Comparison of ENCODE assay signal across 11 cellular contexts in the genomic region with DNA sequence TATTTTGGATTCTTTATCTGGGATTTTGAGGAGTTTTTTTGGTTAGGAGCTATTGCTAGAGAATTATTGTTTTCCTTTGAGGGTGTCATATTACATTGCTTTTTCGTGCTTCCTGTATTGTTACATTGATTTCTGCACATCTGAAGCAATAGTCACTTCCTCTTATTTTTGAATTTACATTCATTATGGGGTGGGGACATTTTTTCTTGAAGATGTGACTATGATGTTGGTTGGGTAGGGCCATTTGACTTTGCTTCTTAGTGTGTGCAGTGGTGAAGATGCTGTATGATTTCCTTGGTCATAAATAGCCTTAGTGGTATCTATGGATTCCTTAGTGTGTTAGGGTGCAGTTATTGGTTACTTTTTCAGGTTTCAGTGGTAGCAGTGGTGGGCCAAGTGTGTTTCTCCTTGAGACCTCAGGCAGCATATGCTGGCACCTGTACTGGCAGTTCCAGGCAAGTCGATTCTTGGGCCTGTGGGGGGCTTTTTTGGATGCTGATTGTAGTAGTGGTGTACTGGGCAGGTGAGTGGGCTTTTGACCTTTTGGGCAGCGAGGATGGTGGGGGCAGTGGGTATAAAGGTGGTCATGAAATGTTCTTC.
DNase-seq lines count a peak whose midpoint lies in the region; ATAC-seq lines count a peak whose summit lies in the region.
"Had no signal": no experiment of that assay in that cellular context is flagged by ENCODE, and none has a peak within 500 bp of the region (broad histone marks: within the 10 kb centered on the region; RNA-seq: fewer than 3 reads in every experiment).

No MANE protein-coding gene starts in this region.

- peak; percentile 46 for ATAC-seq in stimulated activated naive CD8-positive, alpha-beta T cell treated with anti-CD3 and anti-CD28 coated beads, Interleukin-15, Interleukin-2, amounts not matched to agents 100 U/mL and 50 U/mL, for 24 hours
- no peak for ATAC-seq in Right ventricle myocardium superior (ENCODE audit: poor library complexity)

- peaks cover 3% of the 10 kb centered on the region for H3K9me3 Mint-ChIP-seq in activated T-cell treated with anti-CD3 and anti-CD28 coated beads, Interleukin-2, amount 50 U/mL, for 24 hours

- intact Hi-C loops in Right ventricle myocardium superior (cut with DNase I) = no loop called here

- H3K4me3 Mint-ChIP-seq in activated T-cell treated with anti-CD3 and anti-CD28 coated beads, Interleukin-2, amount 50 U/mL, for 24 hours = peak overlapping the region; percentile 5

- H3K27ac Mint-ChIP-seq in activated T-cell treated with anti-CD3 and anti-CD28 coated beads, Interleukin-2, amount 50 U/mL, for 24 hours = peak overlapping the region; percentile 88
- H3K27ac Mint-ChIP-seq: progenitor cell of endocrine pancreas had no signal

- DNase-seq in activated T-cell treated with anti-CD3 and anti-CD28 coated beads, Interleukin-2, amount 50 U/mL, for 24 hours = no peak
- DNase-seq in activated T-cell treated with anti-CD3 and anti-CD28 coated beads for 4 hours (no peak), OCI-M1 (lab: John Stamatoyannopoulos, UW) (peak; percentile 66), cerebellar cortex (ENCODE audit: low spot score) (no peak), NCI-H2171 treated with DMSO at 0.1 percent for 48 hours (lab: John Stamatoyannopoulos, UW) (no peak), Right ventricle myocardium superior (no peak)
- peak; percentile 28 for DNase-seq in central memory CD4-positive, alpha-beta T cell
- DNase-seq in stimulated activated naive CD8-positive, alpha-beta T cell treated with anti-CD3 and anti-CD28 coated beads, Interleukin-15, Interleukin-2, amounts not matched to agents 100 U/mL and 50 U/mL, for 24 hours = no peak
- DNase-seq: NCI-H1105; stimulated activated CD4-positive, alpha-beta T cell treated with anti-CD3 and anti-CD28 coated beads, Interleukin-4, amount 100 ng/mL, for 1 hour had no signal

- H3K4me1 Mint-ChIP-seq in activated T-cell treated with anti-CD3 and anti-CD28 coated beads, Interleukin-2, amount 50 U/mL, for 24 hours (ENCODE audit: low read depth) = peaks cover 87% of the 10 kb centered on the region

- peaks cover 94% of the 10 kb centered on the region for H3K36me3 Mint-ChIP-seq in activated T-cell treated with anti-CD3 and anti-CD28 coated beads, Interleukin-2, amount 50 U/mL, for 24 hours (ENCODE audit: low read depth)

- H3K27me3 Mint-ChIP-seq in activated T-cell treated with anti-CD3 and anti-CD28 coated beads, Interleukin-2, amount 50 U/mL, for 24 hours = no peaks in the 10 kb centered on the region

Comparison
In these comparisons a context has a peak if more than half of its experiments do, and no peak if none do; other contexts are left out.
1. DNase-seq: peak in OCI-M1 (single experiment) and central memory CD4-positive, alpha-beta T cell (single experiment); none in activated T-cell treated with anti-CD3 and anti-CD28 coated beads, Interleukin-2, amount 50 U/mL, for 24 hours (single experiment), activated T-cell treated with anti-CD3 and anti-CD28 coated beads for 4 hours (single experiment), stimulated activated naive CD8-positive, alpha-beta T cell treated with anti-CD3 and anti-CD28 coated beads, Interleukin-15, Interleukin-2, amounts not matched to agents 100 U/mL and 50 U/mL, for 24 hours (single experiment), cerebellar cortex (single experiment), NCI-H2171 treated with DMSO at 0.1 percent for 48 hours (single experiment) and Right ventricle myocardium superior (single experiment).